In the genomic region with DNA sequence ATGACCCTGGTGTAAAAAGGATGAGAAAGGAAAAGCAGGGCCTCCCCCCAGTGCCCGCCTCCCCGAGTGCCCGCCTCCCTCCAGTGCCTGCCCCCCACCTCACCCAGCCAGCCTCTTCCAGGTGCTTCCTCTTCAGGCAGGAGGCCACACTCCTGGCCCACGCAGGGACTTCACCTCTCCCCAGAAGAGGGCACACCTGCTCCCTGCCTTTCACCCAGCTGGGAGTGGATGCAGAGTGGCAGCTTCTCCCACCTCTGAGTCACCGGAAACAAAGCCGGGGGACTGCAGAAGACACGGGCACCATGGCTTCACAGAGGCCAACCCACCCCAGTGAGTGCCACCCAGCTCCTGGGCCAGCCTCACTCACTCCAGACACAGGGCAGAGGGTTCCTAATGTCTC, we compare ENCODE assay signal across 8 cellular contexts. TPM values are rescaled to one million over a fixed set of nuclear protein-coding genes. Genes with fewer than 3 reads are reported as not detected.
A peak's percentile ranks its signal among the peaks of the same experiment; 100 is the strongest.
DNase-seq lines count a peak whose midpoint lies in the region; ATAC-seq and TF ChIP-seq lines count a peak whose summit lies in the region.

No MANE protein-coding gene starts in this region.

- TF ChIP-seq POLR2A in ovary (IDR thresholded peaks at IDR 0.05), result no peak

- no peak for TF ChIP-seq CTCF in ovary (IDR thresholded peaks at IDR 0.05)

- H3K4me1 Mint-ChIP-seq in CD4-positive, alpha-beta memory T cell, result peaks cover 21 to 47% (median 32%) of the 10 kb centered on the region in 4 donors

- H3K9me3 Mint-ChIP-seq in CD4-positive, alpha-beta memory T cell, result no peaks in the 10 kb centered on the region

- no peaks in the 10 kb centered on the region for H3K27me3 ChIP-seq in CD4-positive, alpha-beta memory T cell (ENCODE audit: insufficient read depth, low read length)
- H3K27me3 ChIP-seq in ovary, result no peaks in the 10 kb centered on the region

- peak overlapping the region in 1 of 7 donors; percentile 17 for H3K27ac Mint-ChIP-seq in CD4-positive, alpha-beta memory T cell

- POLR2A ChIA-PET in CD4-positive, alpha-beta memory T cell (lab: Charles Lee; ENCODE audit: partially characterized antibody), result interaction anchor here (1.0 to 4.2 kb wide), 3 partner anchors 13 to 17 kb away, joined by 4 to 29 read pairs (median 5); a partner anchor contains a TSS

- CTCF ChIA-PET in CD4-positive, alpha-beta memory T cell (lab: Charles Lee; ENCODE audit: partially characterized antibody), result interaction anchor here (1.0 to 10.2 kb wide), 5 partner anchors 8 to 30 kb away, joined by 3 to 85 read pairs (median 8); a partner anchor contains a TSS

- H3K9me3 ChIP-seq in CD4-positive, alpha-beta memory T cell (ENCODE audit: control insufficient read depth in 1 of 2, low read length in 2 of 2), result no peaks in the 10 kb centered on the region
- H3K9me3 ChIP-seq in ovary, result no peaks in the 10 kb centered on the region

- 77 to 83% (median 78%) methylated on average over 7 of the region's 7 CpGs for WGBS in ovary, 3 donors

- ATAC-seq in left lobe of liver (peak; percentile 53), GM21717 (IDR thresholded peaks at IDR 0.05; ENCODE audit: unreplicated experiment) (no peak)

- DNase-seq in CD4-positive, alpha-beta memory T cell, result peak; percentile 30 to 59 (median 40)
- DNase-seq in KG1 (lab: John Stamatoyannopoulos, UW) (peak; percentile 32), left lobe of liver (ENCODE audit: low spot score) (no peak), NCI-H1694 (lab: John Stamatoyannopoulos, UW) (no peak), ovary (no peak), SK-N-DZ (ENCODE audit: low spot score) (no peak)
- peak; percentile 57 for DNase-seq in activated CD8-positive, alpha-beta memory T cell treated with anti-CD3 and anti-CD28 coated beads, Interleukin-2, amount 50 U/mL, for 4 hours

- peaks cover 1 to 2% of the 10 kb centered on the region in 2 donors for H3K36me3 Mint-ChIP-seq in CD4-positive, alpha-beta memory T cell

- peaks cover 16% of the 10 kb centered on the region for H3K4me1 ChIP-seq in CD4-positive, alpha-beta memory T cell (ENCODE audit: insufficient read depth, low read length)
- peaks cover 10% of the 10 kb centered on the region for H3K4me1 ChIP-seq in ovary (ENCODE audit: insufficient read depth)

- TF ChIP-seq EP300 in ovary (IDR thresholded peaks at IDR 0.05), result no peak

- no peaks in the 10 kb centered on the region for H3K27me3 Mint-ChIP-seq in CD4-positive, alpha-beta memory T cell

- H3K4me3 Mint-ChIP-seq in CD4-positive, alpha-beta memory T cell, result peak overlapping the region in 2 of 8 donors; percentile 20 to 36

- H3K36me3 ChIP-seq in CD4-positive, alpha-beta memory T cell (ENCODE audit: insufficient read depth, low read length), result peaks cover 4% of the 10 kb centered on the region
- no peaks in the 10 kb centered on the region for H3K36me3 ChIP-seq in ovary

- H3K27ac ChIP-seq in CD4-positive, alpha-beta memory T cell (ENCODE audit: low read depth, low read length), result no peak overlapping the region
- H3K27ac ChIP-seq in ovary, result no peak overlapping the region

- intact Hi-C loops in CD4-positive, alpha-beta memory T cell (cut with micrococcal nuclease), result loop anchor here (1.0 kb wide), 1 partner anchor 19 kb away; no protein-coding TSS in a partner anchor
- intact Hi-C loops in ovary (cut with DNase I), result no loop called here

- no peak overlapping the region for H3K4me3 ChIP-seq in CD4-positive, alpha-beta memory T cell (ENCODE audit: low read length in 2 of 2)
- no peak overlapping the region for H3K4me3 ChIP-seq in ovary

RNA-seq across cellular contexts. Expression of a gene that starts 16.1 kb away (rescaled TPM):
- 10 to 100 TPM; 29.3 to 35.5 TPM for total RNA-seq in CD4-positive, alpha-beta memory T cell
- polyA plus RNA-seq in CD4-positive, alpha-beta memory T cell, result 1 to 10 TPM; 7.5 to 7.7 TPM
- total RNA-seq in left lobe of liver (56.6 TPM), ovary (10 to 100 TPM; 33.3 to 87.1 (median 44.3) TPM)
- 10 to 100 TPM; 25.3 to 54.2 TPM for polyA plus RNA-seq in ovary
- polyA plus RNA-seq in SK-N-DZ (2014; cell fraction: cytosol; rRNA removed), result 50.0 and 55.0 TPM in 2 replicates
- polyA plus RNA-seq in SK-N-DZ (2014; cell fraction: nucleus; rRNA removed), result 32.0 and 48.0 TPM in 2 replicates

Comparison
In these comparisons a context has a peak if more than half of its experiments do, and no peak if none do; other contexts are left out.
1. DNase-seq: peak in CD4-positive, alpha-beta memory T cell (5 of 5), KG1 (single experiment) and activated CD8-positive, alpha-beta memory T cell treated with anti-CD3 and anti-CD28 coated beads, Interleukin-2, amount 50 U/mL, for 4 hours (single experiment); none in left lobe of liver (single experiment), NCI-H1694 (single experiment), ovary (0 of 5) and SK-N-DZ (single experiment).